8 cellular contexts compared by ENCODE assay signal in the genomic region with DNA sequence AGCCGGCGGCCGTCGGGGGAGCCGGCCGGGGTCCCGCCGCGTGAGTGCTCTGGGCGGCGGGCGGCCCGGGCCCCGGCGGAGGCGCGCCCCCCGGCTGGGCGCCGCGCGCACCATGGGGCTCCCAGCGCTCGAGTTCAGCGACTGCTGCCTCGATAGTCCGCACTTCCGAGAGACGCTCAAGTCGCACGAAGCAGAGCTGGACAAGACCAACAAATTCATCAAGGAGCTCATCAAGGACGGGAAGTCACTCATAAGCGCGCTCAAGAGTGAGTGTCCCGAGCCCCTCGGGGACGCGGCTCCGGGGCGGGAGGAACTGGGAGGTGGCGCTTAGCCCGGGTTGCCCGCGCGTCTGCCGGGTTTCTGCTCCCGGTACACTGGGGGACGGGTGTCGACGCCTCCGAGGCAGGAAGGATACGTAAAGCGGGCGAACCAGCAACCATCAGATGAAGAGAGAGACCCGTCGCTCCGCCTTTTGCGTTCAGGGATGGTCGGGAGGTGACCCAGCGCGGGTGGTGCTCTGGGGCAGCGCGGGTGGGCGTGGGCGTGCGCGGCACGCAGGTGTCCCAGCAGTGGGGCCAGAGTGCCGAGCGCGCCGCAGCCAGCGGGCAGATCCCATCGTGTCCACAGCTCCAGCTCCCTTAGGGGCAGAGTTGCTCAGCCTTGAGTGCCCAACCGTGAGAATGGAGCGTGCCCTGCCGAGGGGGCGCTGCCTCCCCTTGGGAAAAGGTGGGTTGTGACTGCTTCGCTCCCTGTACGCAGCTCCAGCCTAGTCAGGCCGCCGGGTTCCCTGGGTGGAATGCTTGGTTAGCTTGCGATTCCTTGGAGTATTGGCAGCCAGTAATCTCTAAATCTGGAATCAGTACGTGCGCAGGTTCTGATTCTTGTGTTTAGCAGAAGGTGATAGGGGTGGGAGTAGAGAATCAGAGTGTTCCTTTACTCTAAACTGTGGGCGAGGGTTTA. TPM values are rescaled to one million over a fixed set of nuclear protein-coding genes. Genes with fewer than 3 reads are reported as not detected.
DNase-seq lines count a peak whose midpoint lies in the region; ATAC-seq, FAIRE-seq and TF ChIP-seq lines count a peak whose summit lies in the region.

No MANE protein-coding gene starts in this region.

- no peak for TF ChIP-seq POLR2A in GM12892 (IDR thresholded peaks at IDR 0.05; ENCODE audit: low read depth, low read length)

- peak; percentile 23 for DNase-seq in GM12892 (ENCODE audit: insufficient read length)
- peak; percentile 50 for DNase-seq in NCI-H1092 treated with DMSO at 0.1 percent for 48 hours (lab: John Stamatoyannopoulos, UW)
- peak; percentile 46 for DNase-seq in activated CD4-positive, alpha-beta T cell treated with anti-CD3 and anti-CD28 coated beads for 1 hour
- peak; percentile 32 for DNase-seq in choroid plexus epithelial cell (ENCODE audit: low read depth)
- DNase-seq in left kidney (ENCODE audit: low read depth, low spot score), result peak; percentile 90
- peak; percentile 60 to 64 for DNase-seq in stimulated activated CD4-positive, alpha-beta T cell treated with anti-CD3 and anti-CD28 coated beads, Interleukin-2, amount 100 ng/mL, for 24 hours
- DNase-seq in DMS79 treated with DMSO at 0.1 percent for 48 hours (lab: John Stamatoyannopoulos, UW), result no peak

- ATAC-seq in HG02571 (IDR thresholded peaks at IDR 0.05; ENCODE audit: unreplicated experiment), result peak; percentile 18

- no peak for FAIRE-seq in GM12892 (lab: Jason Lieb, UNC)

- peak overlapping the region; percentile 79 for H3K4me3 ChIP-seq in choroid plexus epithelial cell (ENCODE audit: low read depth, low read length)

- peak; percentile 22 for TF ChIP-seq CTCF in choroid plexus epithelial cell (conservative IDR thresholded peaks at IDR 0.05; ENCODE audit: low read depth, low read length)

RNA-seq across cellular contexts. Expression of a gene that starts 0.8 kb away (rescaled TPM):
- 25.5 TPM for polyA plus RNA-seq in GM12892 (2012; ENCODE audit: missing spikeins)
